ENCODE assay signal across 31 cellular contexts in genomic region chr2:210269148-210269547, GRCh38. TPM values are rescaled to one million over a fixed set of nuclear protein-coding genes. Genes with fewer than 3 reads are reported as not detected.
"Had no signal": no experiment of that assay in that cellular context is flagged by ENCODE, and none has a peak within 500 bp of the region (broad histone marks: within the 10 kb centered on the region; RNA-seq: fewer than 3 reads in every experiment).

No MANE protein-coding gene starts in this region.

- H3K4me1 Mint-ChIP-seq: activated B cell treated with CpG ODN at 0.5 μM for 24 hours; activated CD4-positive, alpha-beta T cell treated with anti-CD3 and anti-CD28 coated beads, Interleukin-2, amount 10 ng/mL, durations not matched to agents 24 days and 14 days; activated CD8-positive, alpha-beta memory T cell treated with anti-CD3 and anti-CD28 coated beads, Interleukin-2, amount 10 ng/mL, durations not matched to agents 7 days and 5 days; activated naive CD8-positive, alpha-beta T cell treated with anti-CD3 and anti-CD28 coated beads, Interleukin-2, amount 50 U/mL, for 24 hours had no signal

- H3K4me3 ChIP-seq: ascending aorta, body of pancreas had no signal

- DNase-seq: activated B cell treated with CpG ODN at 0.5 μM for 24 hours; activated CD4-positive, alpha-beta T cell treated with anti-CD3 and anti-CD28 coated beads for 1 hour; activated CD4-positive, alpha-beta T cell treated with anti-CD3 and anti-CD28 coated beads, Interleukin-2, amount 10 ng/mL, durations not matched to agents 24 days and 14 days; activated CD4-positive, alpha-beta T cell treated with anti-CD3 and anti-CD28 coated beads, Interleukin-2, amount 50 U/mL, for 48 hours; activated CD8-positive, alpha-beta memory T cell treated with anti-CD3 and anti-CD28 coated beads, Interleukin-2, amount 10 ng/mL, durations not matched to agents 7 days and 5 days; activated effector memory CD4-positive, alpha-beta T cell treated with anti-CD3 and anti-CD28 coated beads, Interleukin-2, amount 50 U/mL, for 16 hours; activated naive CD4-positive, alpha-beta T cell treated with Interleukin-2 at 50 U/mL for 16 hours; activated naive CD8-positive, alpha-beta T cell treated with anti-CD3 and anti-CD28 coated beads, Interleukin-2, amount 50 U/mL, for 24 hours; activated T-cell treated with anti-CD3 and anti-CD28 coated beads, Interleukin-2, amount 50 U/mL, for 24 hours; amniotic stem cell; body of pancreas; central memory CD4-positive, alpha-beta T cell; MM.1S; NCI-H1105; NCI-H1436; NCI-H1694 treated with DMSO at 0.1 percent for 48 hours; NCI-H2029 treated with DMSO at 0.1 percent for 48 hours; NCI-H2171 treated with DMSO at 0.1 percent for 48 hours; NCI-H226; NCI-H526; NCI-H82; OCI-M1; RPMI8226; SW 1271 had no signal

- H3K36me3 ChIP-seq: ascending aorta had no signal

- H3K4me3 Mint-ChIP-seq: activated B cell treated with CpG ODN at 0.5 μM for 24 hours; activated CD4-positive, alpha-beta T cell treated with anti-CD3 and anti-CD28 coated beads, Interleukin-2, amount 10 ng/mL, durations not matched to agents 24 days and 14 days; activated CD8-positive, alpha-beta memory T cell treated with anti-CD3 and anti-CD28 coated beads, Interleukin-2, amount 10 ng/mL, durations not matched to agents 7 days and 5 days; activated naive CD8-positive, alpha-beta T cell treated with anti-CD3 and anti-CD28 coated beads, Interleukin-2, amount 50 U/mL, for 24 hours; activated T-cell treated with anti-CD3 and anti-CD28 coated beads, Interleukin-2, amount 50 U/mL, for 24 hours; T-helper 2 cell treated with Interferon-gamma antibody and Interleukin-4, amounts not matched to agents 5 μg/mL and 100 μg/mL, for 36 hours had no signal

- H3K27me3 Mint-ChIP-seq: activated CD4-positive, alpha-beta T cell treated with anti-CD3 and anti-CD28 coated beads, Interleukin-2, amount 10 ng/mL, durations not matched to agents 24 days and 14 days; activated CD8-positive, alpha-beta memory T cell treated with anti-CD3 and anti-CD28 coated beads, Interleukin-2, amount 10 ng/mL, durations not matched to agents 7 days and 5 days; activated naive CD8-positive, alpha-beta T cell treated with anti-CD3 and anti-CD28 coated beads, Interleukin-2, amount 50 U/mL, for 24 hours had no signal

- H3K27ac Mint-ChIP-seq: activated B cell treated with CpG ODN at 0.5 μM for 24 hours; activated CD4-positive, alpha-beta T cell treated with anti-CD3 and anti-CD28 coated beads, Interleukin-2, amount 10 ng/mL, durations not matched to agents 24 days and 14 days; activated CD8-positive, alpha-beta memory T cell treated with anti-CD3 and anti-CD28 coated beads, Interleukin-2, amount 10 ng/mL, durations not matched to agents 7 days and 5 days; activated naive CD4-positive, alpha-beta T cell treated with anti-CD3 and anti-CD28 coated beads, Interleukin-2, amount 50 U/mL, for 72 hours; activated naive CD8-positive, alpha-beta T cell treated with anti-CD3 and anti-CD28 coated beads, Interleukin-2, amount 50 U/mL, for 24 hours; activated T-cell treated with anti-CD3 and anti-CD28 coated beads, Interleukin-2, amount 50 U/mL, for 24 hours; T-helper 2 cell treated with Interferon-gamma antibody and Interleukin-4, amounts not matched to agents 5 μg/mL and 100 μg/mL, for 36 hours had no signal

- H3K9me3 Mint-ChIP-seq: activated B cell treated with CpG ODN at 0.5 μM for 24 hours; activated CD4-positive, alpha-beta T cell treated with anti-CD3 and anti-CD28 coated beads, Interleukin-2, amount 10 ng/mL, durations not matched to agents 24 days and 14 days; activated naive CD4-positive, alpha-beta T cell treated with anti-CD3 and anti-CD28 coated beads, Interleukin-2, amount 50 U/mL, for 72 hours; activated T-cell treated with anti-CD3 and anti-CD28 coated beads, Interleukin-2, amount 50 U/mL, for 24 hours; T-helper 2 cell treated with Interferon-gamma antibody and Interleukin-4, amounts not matched to agents 5 μg/mL and 100 μg/mL, for 36 hours had no signal

- H3K27me3 ChIP-seq: ascending aorta, body of pancreas had no signal

- H3K36me3 Mint-ChIP-seq: activated CD8-positive, alpha-beta memory T cell treated with anti-CD3 and anti-CD28 coated beads, Interleukin-2, amount 10 ng/mL, durations not matched to agents 7 days and 5 days; activated naive CD4-positive, alpha-beta T cell treated with anti-CD3 and anti-CD28 coated beads, Interleukin-2, amount 50 U/mL, for 72 hours had no signal

RNA-seq across cellular contexts. Expression of gene ACADL, which starts 43.9 kb away (rescaled TPM):
- total RNA-seq: activated B cell treated with CpG ODN at 0.5 μM for 24 hours; activated CD4-positive, alpha-beta T cell treated with anti-CD3 and anti-CD28 coated beads, Interleukin-2, amount 10 ng/mL, durations not matched to agents 24 days and 14 days; activated CD8-positive, alpha-beta memory T cell treated with anti-CD3 and anti-CD28 coated beads, Interleukin-2, amount 10 ng/mL, durations not matched to agents 7 days and 5 days; activated naive CD4-positive, alpha-beta T cell treated with anti-CD3 and anti-CD28 coated beads, Interleukin-2, amount 50 U/mL, for 72 hours; T-helper 1 cell treated with Interleukin-12 subunit alpha and Interleukin-12 subunit beta and Interleukin-4 antibody, amounts not matched to agents 30 ng/mL and 1 ng/mL, for 36 hours had no signal

RNA-seq across cellular contexts. Expression of gene MYL1, which starts 45.8 kb away (rescaled TPM):
- total RNA-seq: activated B cell treated with CpG ODN at 0.5 μM for 24 hours; activated CD4-positive, alpha-beta T cell treated with anti-CD3 and anti-CD28 coated beads, Interleukin-2, amount 10 ng/mL, durations not matched to agents 24 days and 14 days; activated CD8-positive, alpha-beta memory T cell treated with anti-CD3 and anti-CD28 coated beads, Interleukin-2, amount 10 ng/mL, durations not matched to agents 7 days and 5 days; activated naive CD4-positive, alpha-beta T cell treated with anti-CD3 and anti-CD28 coated beads, Interleukin-2, amount 50 U/mL, for 72 hours; ascending aorta; body of pancreas; bronchial epithelial cell; NCI-H460; Right ventricle myocardium inferior; T-helper 1 cell treated with Interleukin-12 subunit alpha and Interleukin-12 subunit beta and Interleukin-4 antibody, amounts not matched to agents 30 ng/mL and 1 ng/mL, for 36 hours had no signal
